In the genomic region with DNA sequence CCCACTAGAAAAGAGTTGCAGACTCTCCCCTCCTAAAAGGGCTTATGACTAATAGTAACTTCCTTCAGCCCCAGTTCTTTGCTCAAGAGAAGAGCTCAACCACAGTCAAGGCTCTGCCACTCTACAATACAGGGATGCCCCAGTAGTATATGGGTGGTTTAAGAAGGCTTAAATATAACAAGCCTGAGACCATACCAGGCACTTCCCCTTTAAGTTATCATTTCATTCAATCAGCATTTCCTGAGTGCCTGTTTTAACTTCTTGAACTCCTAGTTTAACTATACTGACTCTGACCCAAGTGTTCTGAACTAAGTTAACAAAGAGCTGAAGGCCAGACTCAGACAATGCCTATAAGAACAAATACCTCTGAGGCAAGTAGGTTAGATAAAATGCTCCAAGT, we compare ENCODE assay signal across 1 cellular context.
TF ChIP-seq lines count a peak whose summit lies in the region.

No MANE protein-coding gene starts in this region.

TF ChIP-seq in GM12878, 131 proteins besides CTCF, POLR2A, EP300 and RAD21:
- TF ChIP-seq PML (IDR thresholded peaks at IDR 0.05; ENCODE audit: low read length) (no peak), KAT2A (conservative IDR thresholded peaks at IDR 0.05; ENCODE audit: control insufficient read depth, low read depth, low read length) (no peak), PAX8 (IDR thresholded peaks at IDR 0.05) (no peak), E2F8 (IDR thresholded peaks at IDR 0.05; ENCODE audit: low read depth, partially characterized antibody) (no peak), CHD1 (IDR thresholded peaks at IDR 0.05; ENCODE audit: low read depth, low read length) (no peak), ATF3 (IDR thresholded peaks at IDR 0.05; ENCODE audit: borderline replicate concordance, extremely low read depth, low read depth, low read length) (no peak), MTA3 (IDR thresholded peaks at IDR 0.05; ENCODE audit: borderline replicate concordance, low read length) (no peak), ZNF207 (IDR thresholded peaks at IDR 0.05; ENCODE audit: borderline replicate concordance) (no peak), HSF1 (IDR thresholded peaks at IDR 0.05; ENCODE audit: low read depth, low read length) (no peak), YY1 (IDR thresholded peaks at IDR 0.05; ENCODE audit: low read depth, low read length) (no peak), SMAD1 (IDR thresholded peaks at IDR 0.05; ENCODE audit: low read depth, partially characterized antibody) (no peak), CBX5 (IDR thresholded peaks at IDR 0.05; ENCODE audit: low read depth) (no peak), HDAC6 (IDR thresholded peaks at IDR 0.05; ENCODE audit: unreplicated experiment) (no peak), SPI1 (IDR thresholded peaks at IDR 0.05; ENCODE audit: borderline replicate concordance, insufficient read depth, low read depth, low read length) (no peak), RAD51 (IDR thresholded peaks at IDR 0.05) (no peak)
